Comparison of ENCODE assay signal across 17 cellular contexts in genomic region chr11:67095214-67095507, GRCh38. TPM values are rescaled to one million over a fixed set of nuclear protein-coding genes. Genes with fewer than 3 reads are reported as not detected.
DNase-seq lines count a peak whose midpoint lies in the region; ATAC-seq, FAIRE-seq and TF ChIP-seq lines count a peak whose summit lies in the region.
"Had no signal": no experiment of that assay in that cellular context is flagged by ENCODE, and none has a peak within 500 bp of the region (broad histone marks: within the 10 kb centered on the region; RNA-seq: fewer than 3 reads in every experiment).

No MANE protein-coding gene starts in this region.

- CTCF ChIA-PET in K562 (lab: Yijun Ruan, JAX; ENCODE audit: low intra/inter-chr PET ratio), result no interaction called here
- CTCF ChIA-PET in CD8-positive, alpha-beta T cell (lab: Charles Lee), result interaction anchor here (0.9 to 2.2 kb wide), 6 partner anchors 16 to 72 kb away, joined by 3 to 8 read pairs (median 5); no protein-coding TSS in a partner anchor

- 75% methylated on average over 1 of the region's 1 CpG for whole genome bisulfite sequencing in K562 (ENCODE audit: insufficient coverage, low coverage, missing lambda C conversion rate)

- H3K27me3 ChIP-seq in KMS-11 (ENCODE audit: insufficient read depth, low read depth) (no peaks in the 10 kb centered on the region), K562 (ENCODE audit: control insufficient read depth in 2 of 2, insufficient read depth in 2 of 2, low read length in 2 of 2) (no peaks in the 10 kb centered on the region)
- H3K27me3 ChIP-seq in CD8-positive, alpha-beta T cell (ENCODE audit: insufficient read depth, low read length), result no peaks in the 10 kb centered on the region
- H3K27me3 ChIP-seq: BLaER1 had no signal

- ATAC-seq in K562, result no peak
- no peak for ATAC-seq in CD8-positive, alpha-beta T cell
- ATAC-seq: Right ventricle myocardium inferior had no signal

- H3K4me3 ChIP-seq in KMS-11 (IDR thresholded peaks at IDR 0.05; ENCODE audit: insufficient read depth, low read depth, low read length) (no peak overlapping the region), K562 (no peak overlapping the region)
- H3K4me3 ChIP-seq in CD8-positive, alpha-beta T cell (ENCODE audit: low read depth, low read length), result no peak overlapping the region
- H3K4me3 ChIP-seq: A549, BLaER1 had no signal

- no peaks in the 10 kb centered on the region for H3K36me3 Mint-ChIP-seq in mesothelial cell of epicardium
- no peaks in the 10 kb centered on the region for H3K36me3 Mint-ChIP-seq in CD8-positive, alpha-beta T cell
- H3K36me3 Mint-ChIP-seq: CD8-positive, alpha-beta memory T cell had no signal

- in situ Hi-C loops in K562 (cut with MboI), result no loop called here

- peak overlapping the region; percentile 72 for H2AFZ ChIP-seq in KMS-11 (ENCODE audit: low read depth)
- H2AFZ ChIP-seq in K562 (ENCODE audit: low read depth, low read length), result 0 out of 2 replicates have a peak overlapping the region, but pooled peaks have one; percentile 27

- H3K27ac Mint-ChIP-seq in mesothelial cell of epicardium, result no peak overlapping the region
- H3K27ac Mint-ChIP-seq in CD8-positive, alpha-beta T cell, result no peak overlapping the region
- H3K27ac Mint-ChIP-seq: CD8-positive, alpha-beta memory T cell had no signal

- DNase-seq in K562 (ENCODE audit: extremely low read depth in 1 of 4, low spot score in 3 of 4), result no peak
- no peak for DNase-seq in mesothelial cell of epicardium (ENCODE audit: low spot score in 2 of 2, unreplicated experiment in 2 of 2)
- DNase-seq in CD8-positive, alpha-beta T cell, result no peak
- DNase-seq in MV-4-11 (lab: John Stamatoyannopoulos, UW), result no peak
- DNase-seq in hippocampal formation (lab: John Stamatoyannopoulos, UW), result no peak
- no peak for DNase-seq in COR-L47 (lab: John Stamatoyannopoulos, UW)
- DNase-seq: DMS79, NCI-H1048, NCI-H345 had no signal

- no peaks in the 10 kb centered on the region for H3K9me1 ChIP-seq in K562 (ENCODE audit: control insufficient read depth, insufficient read depth, low read length)

- no peaks in the 10 kb centered on the region for H3K36me3 ChIP-seq in KMS-11 (ENCODE audit: insufficient read depth)
- no peaks in the 10 kb centered on the region for H3K36me3 ChIP-seq in K562 (ENCODE audit: control insufficient read depth, insufficient read depth, low read length)
- no peaks in the 10 kb centered on the region for H3K36me3 ChIP-seq in CD8-positive, alpha-beta T cell (ENCODE audit: insufficient read depth, low read length)
- H3K36me3 ChIP-seq: BLaER1 had no signal

- H3K9ac ChIP-seq in KMS-11 (peak overlapping the region; percentile 36; the same call in 1 of the 2 replicates), K562 (ENCODE audit: insufficient read depth in 1 of 2, low read depth in 2 of 2, low read length in 2 of 2) (peak overlapping the region in 1 of 2 experiments; percentile 31; a peak in 1 of 4 replicates)
- H3K9ac ChIP-seq: BLaER1 had no signal

- no peak for FAIRE-seq in K562 (lab: Jason Lieb, UNC)
- FAIRE-seq: A549 had no signal

- no peak for TF ChIP-seq RAD21 in K562 (CRISPR knock-in tag; conservative IDR thresholded peaks at IDR 0.05 in 1 of 2, IDR thresholded peaks at IDR 0.05 in 1 of 2)

- POLR2A ChIA-PET in K562 (lab: Yijun Ruan, JAX), result interaction anchor here (0.9 kb wide), 1 partner anchor 21 kb away, joined by 5 read pairs; no protein-coding TSS in a partner anchor
- POLR2A ChIA-PET in CD8-positive, alpha-beta T cell (lab: Charles Lee), result no interaction called here

- H3K9me3 Mint-ChIP-seq in mesothelial cell of epicardium, result no peaks in the 10 kb centered on the region
- no peaks in the 10 kb centered on the region for H3K9me3 Mint-ChIP-seq in CD8-positive, alpha-beta T cell
- H3K9me3 Mint-ChIP-seq: CD8-positive, alpha-beta memory T cell had no signal

- TF ChIP-seq POLR2A in K562 (conservative IDR thresholded peaks at IDR 0.05), result no peak

- intact Hi-C loops in K562 (cut with micrococcal nuclease), result no loop called here
- intact Hi-C loops in CD8-positive, alpha-beta T cell (cut with DNase I, micrococcal nuclease), result loop anchor here in 1 of 2 experiments (1.0 kb wide), 1 partner anchor 73 kb away; no protein-coding TSS in a partner anchor

- H4K20me1 ChIP-seq in KMS-11 (ENCODE audit: insufficient read depth) (no peaks in the 10 kb centered on the region), K562 (replicated peaks; ENCODE audit: control insufficient read depth, insufficient read depth, low read length) (no peaks in the 10 kb centered on the region)
- H4K20me1 ChIP-seq: BLaER1 had no signal

- peak; percentile 54 for TF ChIP-seq CTCF in 22Rv1 (IDR thresholded peaks at IDR 0.05)
- peak; percentile 22 for TF ChIP-seq CTCF in KMS-11 (conservative IDR thresholded peaks at IDR 0.05; ENCODE audit: low read depth, low read length)
- no peak; a peak in 1 of 6 replicates for TF ChIP-seq CTCF in K562 (IDR thresholded peaks at IDR 0.05 in 2 of 3, conservative IDR thresholded peaks at IDR 0.05 in 1 of 3; ENCODE audit: insufficient read depth in 2 of 3, low read depth in 1 of 3, low read length in 3 of 3)
- TF ChIP-seq CTCF in mesothelial cell of epicardium (IDR thresholded peaks at IDR 0.05; ENCODE audit: unreplicated experiment), result peak; percentile 6
- no peak for TF ChIP-seq CTCF in CD8-positive, alpha-beta T cell (IDR thresholded peaks at IDR 0.05)

- H3K27ac ChIP-seq in 22Rv1 (peak overlapping the region; percentile 48), KMS-11 (peak overlapping the region; percentile 27; the same call in 1 of the 2 replicates), K562 (ENCODE audit: extremely low read depth, low read depth, low read length) (no peak overlapping the region)
- no peak overlapping the region for H3K27ac ChIP-seq in CD8-positive, alpha-beta T cell (ENCODE audit: low read depth, low read length)
- H3K27ac ChIP-seq: A549, BLaER1 had no signal

- no peak for TF ChIP-seq EP300 in K562 (IDR thresholded peaks at IDR 0.05; ENCODE audit: low read length)

- peak overlapping the region; percentile 64 for H3K4me2 ChIP-seq in KMS-11
- H3K4me2 ChIP-seq in K562 (ENCODE audit: insufficient read depth, low read length), result no peak overlapping the region
- H3K4me2 ChIP-seq: A549, BLaER1 had no signal

- H3K79me2 ChIP-seq in KMS-11 (ENCODE audit: insufficient read depth, low read depth) (no peaks in the 10 kb centered on the region), K562 (ENCODE audit: control insufficient read depth, insufficient read depth, low read length) (no peaks in the 10 kb centered on the region)

- no peak overlapping the region for H3K4me3 Mint-ChIP-seq in mesothelial cell of epicardium
- no peak overlapping the region for H3K4me3 Mint-ChIP-seq in CD8-positive, alpha-beta T cell
- H3K4me3 Mint-ChIP-seq: CD8-positive, alpha-beta memory T cell had no signal

- H3K4me1 ChIP-seq in KMS-11 (ENCODE audit: low read depth, poor library complexity, severe bottlenecking) (peaks cover 27% of the 10 kb centered on the region), K562 (replicated peaks in 1 of 2; ENCODE audit: control insufficient read depth in 2 of 2, insufficient read depth in 2 of 2, low read length in 2 of 2) (peaks cover 0 to 10% of the 10 kb centered on the region in 2 experiments; a peak in 1 of 5 replicates)
- peaks cover 6% of the 10 kb centered on the region for H3K4me1 ChIP-seq in CD8-positive, alpha-beta T cell (ENCODE audit: insufficient read depth, low read length)
- H3K4me1 ChIP-seq: A549 had no signal

- H3K4me1 Mint-ChIP-seq in mesothelial cell of epicardium, result no peaks in the 10 kb centered on the region
- peaks cover 8% of the 10 kb centered on the region for H3K4me1 Mint-ChIP-seq in CD8-positive, alpha-beta T cell (ENCODE audit: low read depth)

- BruUV-seq in K562 (replicated peaks; lab: Mats Ljungman, UMichigan), result no TSS peak

- H3K27me3 Mint-ChIP-seq in mesothelial cell of epicardium (ENCODE audit: low read depth), result no peaks in the 10 kb centered on the region
- no peaks in the 10 kb centered on the region for H3K27me3 Mint-ChIP-seq in CD8-positive, alpha-beta T cell (ENCODE audit: low read depth)

- H3K9me3 ChIP-seq in K562 (replicated peaks; ENCODE audit: control insufficient read depth, insufficient read depth, low read depth, low read length), result no peaks in the 10 kb centered on the region
- H3K9me3 ChIP-seq in CD8-positive, alpha-beta T cell (ENCODE audit: low read length), result no peaks in the 10 kb centered on the region
- H3K9me3 ChIP-seq: A549, BLaER1 had no signal

RNA-seq across cellular contexts. Expression of gene KDM2A, which starts 23.9 kb away (rescaled TPM):
- 208 and 244 TPM in 2 replicates for total RNA-seq in K562 (2011; cell fraction: chromatin; rRNA removed; ENCODE audit: low replicate concordance)
- 95.6 and 101 TPM in 2 replicates for total RNA-seq in K562 (2011; cell fraction: nucleolus; rRNA removed)
- total RNA-seq in K562 (2011; cell fraction: nucleoplasm; rRNA removed), result 128 and 146 TPM in 2 replicates
- total RNA-seq in K562 (2014; rRNA removed), result 19.0 and 21.3 TPM in 2 replicates
- total RNA-seq in K562 (2014; rRNA removed; fragmentation: Illumina TruSeq; extraction: Trizol), result 22.3 and 23.4 TPM in 2 replicates
- total RNA-seq in K562 (2015; rRNA removed; fragmentation: Illumina TruSeq; extraction: Trizol), result 26.4 and 27.1 TPM in 2 replicates
- 37.9 and 39.3 TPM in 2 replicates for total RNA-seq in K562 (2021)
- polyA plus RNA-seq in K562 (2011; rRNA removed), result 19.0 and 30.7 TPM in 2 replicates
- 23.8 and 26.0 TPM in 2 replicates for polyA plus RNA-seq in K562 (2011; cell fraction: cytosol; rRNA removed)
- polyA plus RNA-seq in K562 (2011; cell fraction: nucleus; rRNA removed), result 71.8 and 106 TPM in 2 replicates
- polyA plus RNA-seq in K562 (2012), result 25.1 and 26.1 TPM in 2 replicates
- polyA plus RNA-seq in K562 (2014; fragmentation: Illumina TruSeq; extraction: Trizol), result 35.1 and 37.7 TPM in 2 replicates
- polyA plus RNA-seq in K562 (2014; fragmentation: Nextera tagmentation; extraction: Ambion mirVana), result 1 to 10 TPM; 5.0 to 7.2 TPM
- 19.8 and 21.3 TPM in 2 replicates for polyA plus RNA-seq in K562 (2014; rRNA removed)
- polyA minus RNA-seq in K562 (2011; rRNA and poly(A)+ RNA removed), result 65.3 and 71.5 TPM in 2 replicates
- 31.0 and 35.6 TPM in 2 replicates for polyA minus RNA-seq in K562 (2011; cell fraction: cytosol; rRNA and poly(A)+ RNA removed)
- 38.8 and 59.3 TPM in 2 replicates for polyA minus RNA-seq in K562 (2011; cell fraction: nucleus; rRNA and poly(A)+ RNA removed)
- 135 to 142 TPM (median 138 TPM) in 3 replicates for total RNA-seq in mesothelial cell of epicardium
- total RNA-seq in CD8-positive, alpha-beta T cell, result 100 to 1,000 TPM; 412 to 431 TPM

RNA-seq across cellular contexts. Expression of gene RHOD, which starts 38.5 kb away (rescaled TPM):
- total RNA-seq in K562 (2011; cell fraction: chromatin; rRNA removed; ENCODE audit: low replicate concordance), result not detected in 2 replicates
- not detected in 2 replicates for total RNA-seq in K562 (2011; cell fraction: nucleolus; rRNA removed)
- not detected in 2 replicates for total RNA-seq in K562 (2011; cell fraction: nucleoplasm; rRNA removed)
- total RNA-seq in K562 (2014; rRNA removed), result not detected in 2 replicates
- not detected in 2 replicates for total RNA-seq in K562 (2014; rRNA removed; fragmentation: Illumina TruSeq; extraction: Trizol)
- not detected in 2 replicates for total RNA-seq in K562 (2015; rRNA removed; fragmentation: Illumina TruSeq; extraction: Trizol)
- not detected in 2 replicates for total RNA-seq in K562 (2021)
- not detected in 2 replicates for polyA plus RNA-seq in K562 (2011; rRNA removed)
- not detected in 2 replicates for polyA plus RNA-seq in K562 (2011; cell fraction: cytosol; rRNA removed)
- not detected in 2 replicates for polyA plus RNA-seq in K562 (2011; cell fraction: nucleus; rRNA removed)
- not detected in 2 replicates for polyA plus RNA-seq in K562 (2012)
- not detected in 2 replicates for polyA plus RNA-seq in K562 (2014; fragmentation: Illumina TruSeq; extraction: Trizol)
- polyA plus RNA-seq in K562 (2014; fragmentation: Nextera tagmentation; extraction: Ambion mirVana), result not detected
- not detected in 2 replicates for polyA plus RNA-seq in K562 (2014; rRNA removed)
- polyA minus RNA-seq in K562 (2011; rRNA and poly(A)+ RNA removed), result not detected in 2 replicates
- polyA minus RNA-seq in K562 (2011; cell fraction: cytosol; rRNA and poly(A)+ RNA removed), result 1.3 and 1.7 TPM in 2 replicates
- polyA minus RNA-seq in K562 (2011; cell fraction: nucleus; rRNA and poly(A)+ RNA removed), result 0.27 and 0.33 TPM in 2 replicates
- total RNA-seq in mesothelial cell of epicardium, result 19.1 to 20.7 TPM (median 19.5 TPM) in 3 replicates
- total RNA-seq in CD8-positive, alpha-beta T cell, result under 1 TPM in 1 of 2 experiments, not detected in 1; 0.62 TPM
- total RNA-seq: G401, SK-MEL-5 had no signal

Comparison
In these comparisons a context has a peak if more than half of its experiments do, and no peak if none do; other contexts are left out.
1. H3K27ac ChIP-seq: peak in 22Rv1 (single experiment) and KMS-11 (single experiment); none in K562 (single experiment) and CD8-positive, alpha-beta T cell (single experiment).
2. CTCF ChIP-seq: peak in 22Rv1 (single experiment), KMS-11 (single experiment) and mesothelial cell of epicardium (single experiment); none in K562 (0 of 3) and CD8-positive, alpha-beta T cell (single experiment).
3. RNA of gene RHOD, which starts 38.5 kb away (total RNA-seq): 19.1 to 20.7 TPM in mesothelial cell of epicardium; 0.62 TPM in CD8-positive, alpha-beta T cell and not detected in K562; every median in the first group is over 10 times any median in the second.